2 cellular contexts compared by ENCODE assay signal in genomic region chr1:28862571-28863403, GRCh38.
TF ChIP-seq lines count a peak whose summit lies in the region.

No MANE protein-coding gene starts in this region.

TF ChIP-seq in GM23338, 12 proteins besides CTCF, POLR2A, EP300 and RAD21 (continued from another document):
- TF ChIP-seq ETS1 (IDR thresholded peaks at IDR 0.05): no peak
- TF ChIP-seq ZNF114 (CRISPR knock-in tag; IDR thresholded peaks at IDR 0.05): no peak
- TF ChIP-seq NANOG (IDR thresholded peaks at IDR 0.05; ENCODE audit: borderline replicate concordance): no peak
- no peak for TF ChIP-seq POLR2AphosphoS5 (IDR thresholded peaks at IDR 0.05; ENCODE audit: low read depth)
- no peak for TF ChIP-seq ZNF462 (CRISPR knock-in tag; IDR thresholded peaks at IDR 0.05)
- TF ChIP-seq REST (IDR thresholded peaks at IDR 0.05; ENCODE audit: unreplicated experiment): no peak
- no peak for TF ChIP-seq ZNF331 (CRISPR knock-in tag; IDR thresholded peaks at IDR 0.05; ENCODE audit: low read depth)

TF ChIP-seq in IMR-90, 13 proteins besides CTCF, POLR2A, EP300 and RAD21 (continued from another document):
- no peak for TF ChIP-seq MAFK (IDR thresholded peaks at IDR 0.05; ENCODE audit: low read depth, low read length)
- TF ChIP-seq RFX5 (IDR thresholded peaks at IDR 0.05; ENCODE audit: low read depth, low read length): no peak
- no peak for TF ChIP-seq CHD1 (IDR thresholded peaks at IDR 0.05; ENCODE audit: low read depth, low read length)
- TF ChIP-seq RCOR1 (IDR thresholded peaks at IDR 0.05; ENCODE audit: insufficient replicate concordance, low read length): no peak
- TF ChIP-seq MXI1 (IDR thresholded peaks at IDR 0.05; ENCODE audit: borderline replicate concordance, low read depth, low read length): no peak
- TF ChIP-seq SMC3 (IDR thresholded peaks at IDR 0.05; ENCODE audit: low read depth, low read length): no peak
- no peak for TF ChIP-seq MAZ (IDR thresholded peaks at IDR 0.05; ENCODE audit: borderline replicate concordance, low read depth, low read length)
- no peak for TF ChIP-seq USF2 (IDR thresholded peaks at IDR 0.05; ENCODE audit: low read depth, low read length)
